8 cellular contexts compared by ENCODE assay signal in genomic region chr20:51631011-51631950, GRCh38.
DNase-seq lines count a peak whose midpoint lies in the region; ATAC-seq and TF ChIP-seq lines count a peak whose summit lies in the region.

No MANE protein-coding gene starts in this region.

- H3K9ac ChIP-seq in HCT116 (ENCODE audit: low read length): peak overlapping the region; percentile 69

- peak; percentile 15; the same call in 1 of the 2 replicates for TF ChIP-seq RAD21 in HCT116 (IDR thresholded peaks at IDR 0.05; ENCODE audit: low read depth)

- CTCF ChIA-PET in HCT116 (lab: Charles Lee): interaction anchor here (1.3 kb wide), 1 partner anchor 429 kb away, joined by 5 read pairs; no protein-coding TSS in a partner anchor

- peak; percentile 91 for DNase-seq in HCT116 (ENCODE audit: low read depth, low spot score)
- peak; percentile 99 for DNase-seq in SW480 (ENCODE audit: low spot score)
- DNase-seq in epidermal melanocyte (ENCODE audit: insufficient read length, low spot score): peak; percentile 90
- DNase-seq in non-pigmented ciliary epithelial cell (ENCODE audit: low read depth): peak; percentile 99
- no peak for DNase-seq in D341Med (ENCODE audit: low spot score)
- no peak for DNase-seq in NCI-H2171 (lab: John Stamatoyannopoulos, UW)
- DNase-seq in NK-92 (lab: John Stamatoyannopoulos, UW; ENCODE audit: unreplicated experiment): no peak

- no peaks in the 10 kb centered on the region for H3K9me2 ChIP-seq in HCT116 (ENCODE audit: insufficient read depth)

- peak overlapping the region; percentile 78 for H3K4me2 ChIP-seq in HCT116 (ENCODE audit: low read length)

- H3K4me3 ChIP-seq in HCT116 (replicated peaks in 1 of 2; ENCODE audit: low read depth in 1 of 2, low read length in 2 of 2): peak overlapping the region; percentile 23 to 35

- intact Hi-C loops in HCT116 (cut with micrococcal nuclease): no loop called here

- peaks cover 57 to 72% of the 10 kb centered on the region in 2 experiments for H3K4me1 ChIP-seq in HCT116 (ENCODE audit: control insufficient read depth in 1 of 2, insufficient read depth in 2 of 2, low read length in 2 of 2)

- H4K20me1 ChIP-seq in HCT116 (ENCODE audit: insufficient read depth): no peaks in the 10 kb centered on the region

- ATAC-seq in HCT116: peak; percentile 83
- no peak for ATAC-seq in HG02970 (IDR thresholded peaks at IDR 0.05; ENCODE audit: low FRiP score, unreplicated experiment)

- H3K27me3 ChIP-seq in HCT116 (ENCODE audit: insufficient read depth, low read length): no peaks in the 10 kb centered on the region

- no peak for TF ChIP-seq POLR2A in HCT116 (IDR thresholded peaks at IDR 0.05; ENCODE audit: borderline replicate concordance, extremely low read depth, insufficient read depth, insufficient read length)

- POLR2A ChIA-PET in HCT116 (lab: Charles Lee): no interaction called here

- H2AFZ ChIP-seq in HCT116 (ENCODE audit: low read depth, low read length, poor library complexity, severe bottlenecking): peak overlapping the region; percentile 0

- no peaks in the 10 kb centered on the region for H3K79me2 ChIP-seq in HCT116 (ENCODE audit: insufficient read depth, low read length)

- peak overlapping the region; percentile 89 for H3K27ac ChIP-seq in HCT116 (ENCODE audit: low read depth, low read length)

- no peaks in the 10 kb centered on the region for H3K36me3 ChIP-seq in HCT116 (ENCODE audit: control insufficient read depth in 1 of 2, insufficient read depth in 2 of 2, low read length in 2 of 2)

- no peak for TF ChIP-seq CTCF in HCT116 (IDR thresholded peaks at IDR 0.05 in 2 of 3, conservative IDR thresholded peaks at IDR 0.05 in 1 of 3; ENCODE audit: borderline replicate concordance in 1 of 3, insufficient read depth in 1 of 3, low read depth in 2 of 3, low read length in 2 of 3)

- BruUV-seq in HCT116 (replicated peaks; lab: Mats Ljungman, UMichigan): TSS peak; percentile 94

- H3K9me3 ChIP-seq in HCT116 (ENCODE audit: control insufficient read depth in 1 of 2, insufficient read depth in 1 of 2, low read depth in 1 of 2, low read length in 2 of 2): no peaks in the 10 kb centered on the region

- RAD21 ChIA-PET in HCT116 (lab: Charles Lee; ENCODE audit: low non-redundant PET in 1 of 2, low total read pairs in 2 of 2, uncharacterized antibody in 2 of 2, unreplicated experiment in 2 of 2): interaction anchor here in 1 of 2 experiments (0.6 kb wide), 1 partner anchor 347 kb away, joined by 3 read pairs; no protein-coding TSS in a partner anchor

TF ChIP-seq in HCT116, 20 proteins besides CTCF, POLR2A, EP300 and RAD21:
- TF ChIP-seq SIN3A (IDR thresholded peaks at IDR 0.05; ENCODE audit: low read depth) (peak; percentile 72), EZH2phosphoT487 (IDR thresholded peaks at IDR 0.05; ENCODE audit: borderline replicate concordance) (no peak), SRF (IDR thresholded peaks at IDR 0.05; ENCODE audit: low read depth) (peak; percentile 74), EZH2 (IDR thresholded peaks at IDR 0.05) (no peak), ZFX (IDR thresholded peaks at IDR 0.05) (no peak), TCF7L2 (IDR thresholded peaks at IDR 0.05; ENCODE audit: borderline replicate concordance, extremely low read depth, insufficient read depth, insufficient read length) (no peak), YY1 (IDR thresholded peaks at IDR 0.05; ENCODE audit: extremely low read depth, insufficient replicate concordance, low read depth, low read length) (no peak), POLR2AphosphoS5 (IDR thresholded peaks at IDR 0.05; ENCODE audit: low read depth, low read length) (peak; percentile 68; the same call in 1 of the 2 replicates), ELF1 (IDR thresholded peaks at IDR 0.05; ENCODE audit: borderline replicate concordance, low read depth) (no peak), ZNF274 (IDR thresholded peaks at IDR 0.05; ENCODE audit: low read depth, low read length) (no peak), MAX (IDR thresholded peaks at IDR 0.05) (peak; percentile 70; the same call in 1 of the 2 replicates), EGR1 (IDR thresholded peaks at IDR 0.05; ENCODE audit: low read depth) (peak; percentile 77), CEBPB (IDR thresholded peaks at IDR 0.05; ENCODE audit: low read depth) (peak; percentile 97), CBX3 (IDR thresholded peaks at IDR 0.05; ENCODE audit: low read depth) (peak; percentile 68; the same call in 1 of the 2 replicates), FOSL1 (IDR thresholded peaks at IDR 0.05; ENCODE audit: low read depth) (peak; percentile 95), SP1 (IDR thresholded peaks at IDR 0.05; ENCODE audit: low read depth) (peak; percentile 95), JUND (IDR thresholded peaks at IDR 0.05) (peak; percentile 97)
- TF ChIP-seq, protein P1, sequence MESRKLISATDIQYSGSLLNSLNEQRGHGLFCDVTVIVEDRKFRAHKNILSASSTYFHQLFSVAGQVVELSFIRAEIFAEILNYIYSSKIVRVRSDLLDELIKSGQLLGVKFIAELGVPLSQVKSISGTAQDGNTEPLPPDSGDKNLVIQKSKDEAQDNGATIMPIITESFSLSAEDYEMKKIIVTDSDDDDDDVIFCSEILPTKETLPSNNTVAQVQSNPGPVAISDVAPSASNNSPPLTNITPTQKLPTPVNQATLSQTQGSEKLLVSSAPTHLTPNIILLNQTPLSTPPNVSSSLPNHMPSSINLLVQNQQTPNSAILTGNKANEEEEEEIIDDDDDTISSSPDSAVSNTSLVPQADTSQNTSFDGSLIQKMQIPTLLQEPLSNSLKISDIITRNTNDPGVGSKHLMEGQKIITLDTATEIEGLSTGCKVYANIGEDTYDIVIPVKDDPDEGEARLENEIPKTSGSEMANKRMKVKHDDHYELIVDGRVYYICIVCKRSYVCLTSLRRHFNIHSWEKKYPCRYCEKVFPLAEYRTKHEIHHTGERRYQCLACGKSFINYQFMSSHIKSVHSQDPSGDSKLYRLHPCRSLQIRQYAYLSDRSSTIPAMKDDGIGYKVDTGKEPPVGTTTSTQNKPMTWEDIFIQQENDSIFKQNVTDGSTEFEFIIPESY (IDR thresholded peaks at IDR 0.05; ENCODE audit: extremely low read depth, insufficient replicate concordance, low read length): no peak
- TF ChIP-seq, protein P2, sequence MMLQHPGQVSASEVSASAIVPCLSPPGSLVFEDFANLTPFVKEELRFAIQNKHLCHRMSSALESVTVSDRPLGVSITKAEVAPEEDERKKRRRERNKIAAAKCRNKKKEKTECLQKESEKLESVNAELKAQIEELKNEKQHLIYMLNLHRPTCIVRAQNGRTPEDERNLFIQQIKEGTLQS (IDR thresholded peaks at IDR 0.05): no peak
- TF ChIP-seq, protein P3, sequence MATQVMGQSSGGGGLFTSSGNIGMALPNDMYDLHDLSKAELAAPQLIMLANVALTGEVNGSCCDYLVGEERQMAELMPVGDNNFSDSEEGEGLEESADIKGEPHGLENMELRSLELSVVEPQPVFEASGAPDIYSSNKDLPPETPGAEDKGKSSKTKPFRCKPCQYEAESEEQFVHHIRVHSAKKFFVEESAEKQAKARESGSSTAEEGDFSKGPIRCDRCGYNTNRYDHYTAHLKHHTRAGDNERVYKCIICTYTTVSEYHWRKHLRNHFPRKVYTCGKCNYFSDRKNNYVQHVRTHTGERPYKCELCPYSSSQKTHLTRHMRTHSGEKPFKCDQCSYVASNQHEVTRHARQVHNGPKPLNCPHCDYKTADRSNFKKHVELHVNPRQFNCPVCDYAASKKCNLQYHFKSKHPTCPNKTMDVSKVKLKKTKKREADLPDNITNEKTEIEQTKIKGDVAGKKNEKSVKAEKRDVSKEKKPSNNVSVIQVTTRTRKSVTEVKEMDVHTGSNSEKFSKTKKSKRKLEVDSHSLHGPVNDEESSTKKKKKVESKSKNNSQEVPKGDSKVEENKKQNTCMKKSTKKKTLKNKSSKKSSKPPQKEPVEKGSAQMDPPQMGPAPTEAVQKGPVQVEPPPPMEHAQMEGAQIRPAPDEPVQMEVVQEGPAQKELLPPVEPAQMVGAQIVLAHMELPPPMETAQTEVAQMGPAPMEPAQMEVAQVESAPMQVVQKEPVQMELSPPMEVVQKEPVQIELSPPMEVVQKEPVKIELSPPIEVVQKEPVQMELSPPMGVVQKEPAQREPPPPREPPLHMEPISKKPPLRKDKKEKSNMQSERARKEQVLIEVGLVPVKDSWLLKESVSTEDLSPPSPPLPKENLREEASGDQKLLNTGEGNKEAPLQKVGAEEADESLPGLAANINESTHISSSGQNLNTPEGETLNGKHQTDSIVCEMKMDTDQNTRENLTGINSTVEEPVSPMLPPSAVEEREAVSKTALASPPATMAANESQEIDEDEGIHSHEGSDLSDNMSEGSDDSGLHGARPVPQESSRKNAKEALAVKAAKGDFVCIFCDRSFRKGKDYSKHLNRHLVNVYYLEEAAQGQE (IDR thresholded peaks at IDR 0.05; ENCODE audit: low read depth): no peak

Comparison
In these comparisons a context has a peak if more than half of its experiments do, and no peak if none do; other contexts are left out.
1. DNase-seq: peak in HCT116 (single experiment), SW480 (single experiment), epidermal melanocyte (single experiment) and non-pigmented ciliary epithelial cell (single experiment); none in D341Med (single experiment), NCI-H2171 (single experiment) and NK-92 (single experiment).